Comparison of ENCODE assay signal across 13 cellular contexts in genomic region chr11:120527111-120527748, GRCh38. TPM values are rescaled to one million over a fixed set of nuclear protein-coding genes. Genes with fewer than 3 reads are reported as not detected.
DNase-seq lines count a peak whose midpoint lies in the region; ATAC-seq and TF ChIP-seq lines count a peak whose summit lies in the region.
"Had no signal": no experiment of that assay in that cellular context is flagged by ENCODE, and none has a peak within 500 bp of the region (broad histone marks: within the 10 kb centered on the region; RNA-seq: fewer than 3 reads in every experiment).

No MANE protein-coding gene starts in this region.

- H3K36me3 ChIP-seq in NT2/D1 (ENCODE audit: insufficient read depth, insufficient read length, low read length), result no peaks in the 10 kb centered on the region
- no peaks in the 10 kb centered on the region for H3K36me3 ChIP-seq in prostate gland

- no peaks in the 10 kb centered on the region for H3K9me3 ChIP-seq in NT2/D1 (ENCODE audit: insufficient read depth, low read length)
- no peaks in the 10 kb centered on the region for H3K9me3 ChIP-seq in prostate gland

- H3K9ac ChIP-seq in NT2/D1 (ENCODE audit: insufficient read length, low read depth), result no peak overlapping the region

- ATAC-seq in activated naive CD4-positive, alpha-beta T cell treated with anti-CD3 and anti-CD28 coated beads, Interleukin-2, amount 50 U/mL, for 72 hours, result no peak

- H3K9me3 Mint-ChIP-seq in glutamatergic neuron (ENCODE audit: unreplicated experiment), result peaks cover 3% of the 10 kb centered on the region
- no peaks in the 10 kb centered on the region for H3K9me3 Mint-ChIP-seq in progenitor cell of endocrine pancreas (ENCODE audit: low read depth)
- no peaks in the 10 kb centered on the region for H3K9me3 Mint-ChIP-seq in activated naive CD4-positive, alpha-beta T cell treated with anti-CD3 and anti-CD28 coated beads, Interleukin-2, amount 50 U/mL, for 72 hours
- H3K9me3 Mint-ChIP-seq in endothelial cell (ENCODE audit: unreplicated experiment), result no peaks in the 10 kb centered on the region
- H3K9me3 Mint-ChIP-seq: T-helper 2 cell treated with Interferon-gamma antibody and Interleukin-4, amounts not matched to agents 5 μg/mL and 100 μg/mL, for 36 hours had no signal

- intact Hi-C loops in prostate gland (cut with DNase I), result no loop called here

- peak; percentile 14 for DNase-seq in DMS 273 (lab: John Stamatoyannopoulos, UW; ENCODE audit: unreplicated experiment)
- no peak for DNase-seq in DMS 273 treated with DMSO at 0.1 percent for 48 hours (lab: John Stamatoyannopoulos, UW)
- DNase-seq in NT2/D1 (ENCODE audit: low read depth, low spot score), result peak; percentile 47
- DNase-seq in glutamatergic neuron, result peak; percentile 85
- no peak for DNase-seq in progenitor cell of endocrine pancreas (ENCODE audit: low spot score, unreplicated experiment)
- DNase-seq in activated naive CD4-positive, alpha-beta T cell treated with anti-CD3 and anti-CD28 coated beads, Interleukin-2, amount 50 U/mL, for 72 hours (ENCODE audit: low spot score in 2 of 2), result no peak
- DNase-seq in endothelial cell (ENCODE audit: low spot score), result no peak
- DNase-seq in prostate gland (ENCODE audit: low spot score), result no peak
- DNase-seq: NCI-H446 treated with DMSO at 0.1 percent for 48 hours had no signal

- peak; percentile 81 for TF ChIP-seq CTCF in glutamatergic neuron (IDR thresholded peaks at IDR 0.05; ENCODE audit: partially characterized antibody, unreplicated experiment)
- peak; percentile 39 for TF ChIP-seq CTCF in progenitor cell of endocrine pancreas (IDR thresholded peaks at IDR 0.05; ENCODE audit: unreplicated experiment)
- TF ChIP-seq CTCF in endothelial cell (IDR thresholded peaks at IDR 0.05; ENCODE audit: unreplicated experiment), result no peak
- no peak for TF ChIP-seq CTCF in prostate gland (IDR thresholded peaks at IDR 0.05)

- H3K27me3 ChIP-seq in NT2/D1 (ENCODE audit: insufficient read depth, insufficient read length), result peaks cover 5% of the 10 kb centered on the region
- peaks cover 7% of the 10 kb centered on the region for H3K27me3 ChIP-seq in prostate gland (replicated peaks; ENCODE audit: insufficient read depth)

- no peak overlapping the region for H3K27ac ChIP-seq in prostate gland
- H3K27ac ChIP-seq: 22Rv1, HL-60, skin epidermis had no signal

- H3K4me3 ChIP-seq in NT2/D1 (ENCODE audit: insufficient read length, low read depth) (no peak overlapping the region), prostate gland (no peak overlapping the region)
- H3K4me3 ChIP-seq: skin epidermis had no signal

- 21% methylated on average over 15 of the region's 16 CpGs for WGBS in prostate gland

- H3K4me1 ChIP-seq in NT2/D1 (ENCODE audit: insufficient read depth, insufficient read length) (peaks cover 12% of the 10 kb centered on the region), prostate gland (replicated peaks) (peaks cover 10% of the 10 kb centered on the region)

- H3K27ac Mint-ChIP-seq in glutamatergic neuron (ENCODE audit: unreplicated experiment), result peak overlapping the region; percentile 59
- H3K27ac Mint-ChIP-seq in progenitor cell of endocrine pancreas, result no peak overlapping the region
- no peak overlapping the region for H3K27ac Mint-ChIP-seq in activated naive CD4-positive, alpha-beta T cell treated with anti-CD3 and anti-CD28 coated beads, Interleukin-2, amount 50 U/mL, for 72 hours
- no peak overlapping the region for H3K27ac Mint-ChIP-seq in endothelial cell (ENCODE audit: unreplicated experiment)
- H3K27ac Mint-ChIP-seq: T-helper 2 cell treated with Interferon-gamma antibody and Interleukin-4, amounts not matched to agents 5 μg/mL and 100 μg/mL, for 36 hours had no signal

- H3K4me1 Mint-ChIP-seq in glutamatergic neuron (ENCODE audit: low read depth, unreplicated experiment), result peaks cover 7% of the 10 kb centered on the region
- peaks cover 9% of the 10 kb centered on the region for H3K4me1 Mint-ChIP-seq in progenitor cell of endocrine pancreas (ENCODE audit: low read depth)
- H3K4me1 Mint-ChIP-seq in endothelial cell (ENCODE audit: unreplicated experiment), result peaks cover 3% of the 10 kb centered on the region

- no peak for TF ChIP-seq POLR2A in prostate gland (IDR thresholded peaks at IDR 0.05)

- no peak overlapping the region for H3K4me3 Mint-ChIP-seq in glutamatergic neuron (ENCODE audit: unreplicated experiment)
- H3K4me3 Mint-ChIP-seq in progenitor cell of endocrine pancreas (ENCODE audit: low read depth), result no peak overlapping the region
- H3K4me3 Mint-ChIP-seq in endothelial cell (ENCODE audit: unreplicated experiment), result no peak overlapping the region
- H3K4me3 Mint-ChIP-seq: T-helper 2 cell treated with Interferon-gamma antibody and Interleukin-4, amounts not matched to agents 5 μg/mL and 100 μg/mL, for 36 hours had no signal

- H3K27me3 Mint-ChIP-seq in glutamatergic neuron (ENCODE audit: unreplicated experiment) (peaks cover 3% of the 10 kb centered on the region), progenitor cell of endocrine pancreas (peaks cover 70% of the 10 kb centered on the region), endothelial cell (ENCODE audit: unreplicated experiment) (peaks cover 4% of the 10 kb centered on the region)

- H3K36me3 Mint-ChIP-seq in glutamatergic neuron (ENCODE audit: unreplicated experiment), result no peaks in the 10 kb centered on the region
- no peaks in the 10 kb centered on the region for H3K36me3 Mint-ChIP-seq in progenitor cell of endocrine pancreas (ENCODE audit: insufficient read depth)
- H3K36me3 Mint-ChIP-seq in activated naive CD4-positive, alpha-beta T cell treated with anti-CD3 and anti-CD28 coated beads, Interleukin-2, amount 50 U/mL, for 72 hours, result no peaks in the 10 kb centered on the region
- H3K36me3 Mint-ChIP-seq in endothelial cell (ENCODE audit: low read depth, unreplicated experiment), result no peaks in the 10 kb centered on the region

RNA-seq across cellular contexts. Expression of gene GRIK4, which starts 15.7 kb away (rescaled TPM):
- total RNA-seq in glutamatergic neuron (ENCODE audit: unreplicated experiment) (3.6 TPM), progenitor cell of endocrine pancreas (0.13 TPM in 1 of 2 replicates, not detected in the other), endothelial cell (ENCODE audit: unreplicated experiment) (4.5 TPM), prostate gland (1 to 10 TPM in 1 of 2 donors, under 1 TPM in 1; 0.05 to 1.7 TPM)
- not detected for total RNA-seq in activated naive CD4-positive, alpha-beta T cell treated with anti-CD3 and anti-CD28 coated beads, Interleukin-2, amount 50 U/mL, for 72 hours

Comparison
In these comparisons a context has a peak if more than half of its experiments do, and no peak if none do; other contexts are left out.
1. DNase-seq: peak in DMS 273 (single experiment), NT2/D1 (single experiment) and glutamatergic neuron (single experiment); none in DMS 273 treated with DMSO at 0.1 percent for 48 hours (single experiment), progenitor cell of endocrine pancreas (single experiment), activated naive CD4-positive, alpha-beta T cell treated with anti-CD3 and anti-CD28 coated beads, Interleukin-2, amount 50 U/mL, for 72 hours (0 of 2), endothelial cell (single experiment) and prostate gland (single experiment).
2. CTCF ChIP-seq: peak in glutamatergic neuron (single experiment) and progenitor cell of endocrine pancreas (single experiment); none in endothelial cell (single experiment) and prostate gland (0 of 4).